ENCODE assay signal across 25 cellular contexts in genomic region chr2:176686328-176686727, GRCh38.
"Had no signal": no experiment of that assay in that cellular context is flagged by ENCODE, and none has a peak within 500 bp of the region (broad histone marks: within the 10 kb centered on the region; RNA-seq: fewer than 3 reads in every experiment).

No MANE protein-coding gene starts in this region.

- H3K9me2 ChIP-seq: SK-N-SH had no signal

- H3K27ac ChIP-seq: KMS-11, RWPE1 had no signal

- H3K9ac ChIP-seq: KMS-11, SK-N-SH had no signal

- H3K4me3 ChIP-seq: K562 had no signal

- ATAC-seq: K562, Panc1, PC-3, T-cell had no signal

- H3K27ac Mint-ChIP-seq: IgD-negative memory B cell; T-cell; T-helper 1 cell treated with Interleukin-12 subunit alpha and Interleukin-12 subunit beta and Interleukin-4 antibody, amounts not matched to agents 30 μg/mL and 1 μg/mL, for 36 hours had no signal

- H3K4me3 Mint-ChIP-seq: IgD-negative memory B cell; T-cell; T-helper 1 cell treated with Interleukin-12 subunit alpha and Interleukin-12 subunit beta and Interleukin-4 antibody, amounts not matched to agents 30 μg/mL and 1 μg/mL, for 36 hours had no signal

- FAIRE-seq: K562 had no signal

- H3K9me3 ChIP-seq: SK-N-SH had no signal

- DNase-seq: MV-4-11; NCI-H1048; NCI-H1105; NCI-H1417; NCI-H1436 treated with DMSO at 0.1 percent for 48 hours; NCI-H1694; NCI-H187 treated with DMSO at 0.1 percent for 48 hours; NCI-H2029 treated with DMSO at 0.1 percent for 48 hours; NCI-H2171 treated with DMSO at 0.1 percent for 48 hours; NCI-H345; NCI-H446 treated with DMSO at 0.1 percent for 48 hours; NCI-H69; NCI-H774; NK-92 treated with Interleukin-12 subunit alpha and Interleukin-12 subunit beta, amount 100 ng/mL, for 24 hours; PC-3; SHP77; SK-N-SH; SW 1271; T-cell had no signal

- H3K36me3 Mint-ChIP-seq: IgD-negative memory B cell, T-cell had no signal

- H3K4me1 Mint-ChIP-seq: IgD-negative memory B cell, T-cell had no signal

- H3K9me3 Mint-ChIP-seq: IgD-negative memory B cell; T-cell; T-helper 1 cell treated with Interleukin-12 subunit alpha and Interleukin-12 subunit beta and Interleukin-4 antibody, amounts not matched to agents 30 μg/mL and 1 μg/mL, for 36 hours had no signal

- H3K4me2 ChIP-seq: KMS-11, SK-N-SH had no signal
